Comparison of ENCODE assay signal across 8 cellular contexts in genomic region chr5:6154216-6154615, GRCh38.
"Had no signal": no experiment of that assay in that cellular context is flagged by ENCODE, and none has a peak within 500 bp of the region (broad histone marks: within the 10 kb centered on the region; RNA-seq: fewer than 3 reads in every experiment).

No MANE protein-coding gene starts in this region.

- H3K4me1 Mint-ChIP-seq: IgD-negative memory B cell had no signal

- H3K4me3 ChIP-seq: GM23248, HAP-1 had no signal

- H3K4me3 Mint-ChIP-seq: IgD-negative memory B cell had no signal

- ATAC-seq: HCT116 had no signal

- H3K27ac ChIP-seq: GM23248 had no signal

- H2AFZ ChIP-seq: GM23248 had no signal

- FAIRE-seq: HTR-8/SVneo had no signal

- H3K36me3 ChIP-seq: HAP-1 had no signal

- DNase-seq: GM23248, GOT3, H7, KG1 had no signal

- H3K27ac Mint-ChIP-seq: IgD-negative memory B cell had no signal

- H3K9me3 ChIP-seq: HAP-1 had no signal

- H3K9ac ChIP-seq: GM23248 had no signal

- H3K36me3 Mint-ChIP-seq: IgD-negative memory B cell had no signal

- H3K4me1 ChIP-seq: HAP-1 had no signal
